Comparison of ENCODE assay signal across 10 cellular contexts in the genomic region with DNA sequence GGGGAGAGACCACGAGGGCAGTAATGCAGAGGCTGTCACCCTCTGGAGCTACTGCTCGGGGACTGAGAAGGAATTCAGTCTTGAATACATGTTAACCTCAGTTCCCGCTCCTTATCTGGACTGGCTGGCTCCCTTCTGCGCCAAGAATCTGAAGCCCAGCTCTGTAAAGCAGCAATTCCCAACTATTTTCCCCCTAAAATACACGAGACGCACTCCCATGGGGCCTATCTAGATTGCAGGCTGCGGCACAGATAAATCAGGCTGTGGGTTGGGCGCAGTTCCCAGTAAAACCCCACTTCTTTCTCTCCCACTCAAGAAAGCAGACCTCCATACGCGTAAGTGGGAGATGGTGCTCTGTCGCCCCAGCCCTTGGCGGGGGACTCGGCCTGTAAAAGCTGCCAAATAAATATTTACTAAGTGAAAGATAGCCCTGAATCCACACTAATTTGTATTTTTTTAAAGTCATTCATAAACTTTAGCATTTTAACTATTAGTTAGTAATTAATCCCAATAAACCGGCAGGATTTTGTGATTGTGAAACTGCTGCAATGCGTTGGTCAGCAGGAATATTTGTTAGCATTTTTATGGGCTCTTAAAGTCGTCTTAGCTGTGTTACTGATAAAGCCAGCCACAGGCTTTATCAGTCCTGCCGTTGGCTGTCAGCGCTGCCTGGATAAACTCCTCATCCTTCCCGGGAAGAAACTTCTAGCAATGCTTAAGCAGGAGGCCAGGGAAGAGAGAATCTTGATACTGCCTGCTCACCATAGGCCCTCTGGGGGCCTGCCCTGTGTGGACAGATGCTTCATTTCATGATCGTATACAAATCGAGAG. TPM values are rescaled to one million over a fixed set of nuclear protein-coding genes. Genes with fewer than 3 reads are reported as not detected.
A peak's percentile ranks its signal among the peaks of the same experiment; 100 is the strongest.
DNase-seq lines count a peak whose midpoint lies in the region; ATAC-seq and TF ChIP-seq lines count a peak whose summit lies in the region.
"Had no signal": no experiment of that assay in that cellular context is flagged by ENCODE, and none has a peak within 500 bp of the region (broad histone marks: within the 10 kb centered on the region; RNA-seq: fewer than 3 reads in every experiment).

No MANE protein-coding gene starts in this region.

- H3K4me3 ChIP-seq in Karpas-422 (ENCODE audit: low read length) = peak overlapping the region; percentile 67
- H3K4me3 ChIP-seq in lower lobe of right lung = peak overlapping the region; percentile 27
- H3K4me3 ChIP-seq in tibial nerve = peak overlapping the region in 1 of 4 donors; percentile 30

- H3K36me3 Mint-ChIP-seq in chondrocyte (ENCODE audit: low read depth) = peaks cover 2% of the 10 kb centered on the region

- H3K4me3 Mint-ChIP-seq in chondrocyte (ENCODE audit: unreplicated experiment) = no peak overlapping the region

- DNase-seq in Karpas-422 (no peak), chondrocyte (ENCODE audit: low spot score) (no peak), lower lobe of right lung (no peak), tibial nerve (ENCODE audit: low spot score in 2 of 2) (no peak), superior temporal gyrus (ENCODE audit: extremely low spot score) (no peak), NCI-H2227 (lab: John Stamatoyannopoulos, UW; ENCODE audit: unreplicated experiment) (no peak), RPMI8226 (no peak)
- DNase-seq: activated T-cell treated with anti-CD3 and anti-CD28 coated beads for 4 hours had no signal

- TF ChIP-seq EP300 in tibial nerve (IDR thresholded peaks at IDR 0.05) = no peak

- H3K9me3 Mint-ChIP-seq in chondrocyte (ENCODE audit: low read depth) = no peaks in the 10 kb centered on the region

- H3K27me3 Mint-ChIP-seq in chondrocyte (ENCODE audit: low read depth) = no peaks in the 10 kb centered on the region

- H4K20me1 ChIP-seq in Karpas-422 (ENCODE audit: insufficient read depth, low read depth, low read length) = no peaks in the 10 kb centered on the region

- no peaks in the 10 kb centered on the region for H3K36me3 ChIP-seq in Karpas-422 (ENCODE audit: insufficient read depth, low read length)
- H3K36me3 ChIP-seq in lower lobe of right lung = no peaks in the 10 kb centered on the region
- H3K36me3 ChIP-seq in tibial nerve = no peaks in the 10 kb centered on the region
- H3K36me3 ChIP-seq: neutrophil had no signal

- H3K4me1 Mint-ChIP-seq in chondrocyte (ENCODE audit: low read depth) = peaks cover 84% of the 10 kb centered on the region

- H3K9me3 ChIP-seq in Karpas-422 (ENCODE audit: low read length) (no peaks in the 10 kb centered on the region), lower lobe of right lung (no peaks in the 10 kb centered on the region), tibial nerve (no peaks in the 10 kb centered on the region)
- H3K9me3 ChIP-seq: neutrophil had no signal

- peak overlapping the region; percentile 63 for H3K9ac ChIP-seq in Karpas-422 (ENCODE audit: low read length)

- ATAC-seq in lower lobe of right lung (peak; percentile 57 to 62), GM21619 (IDR thresholded peaks at IDR 0.05; ENCODE audit: unreplicated experiment) (no peak)

- WGBS in tibial nerve, 2 donors = 55 to 60% methylated on average over 21 of the region's 21 CpGs

- H3K27me3 ChIP-seq in Karpas-422 (ENCODE audit: low read length) (no peaks in the 10 kb centered on the region), lower lobe of right lung (ENCODE audit: low read depth) (no peaks in the 10 kb centered on the region), tibial nerve (no peaks in the 10 kb centered on the region)

- H2AFZ ChIP-seq in Karpas-422 (ENCODE audit: low read length) = peak overlapping the region; percentile 44

- no peak for TF ChIP-seq POLR2A in tibial nerve (IDR thresholded peaks at IDR 0.05)

- peak overlapping the region; percentile 82 for H3K4me2 ChIP-seq in Karpas-422 (ENCODE audit: low read depth, low read length, poor library complexity, severe bottlenecking)

- H3K4me1 ChIP-seq in Karpas-422 (ENCODE audit: low read length) (peaks cover 42% of the 10 kb centered on the region), lower lobe of right lung (peaks cover 23% of the 10 kb centered on the region), tibial nerve (peaks cover 0 to 34% (median 8%) of the 10 kb centered on the region in 4 donors)

- TF ChIP-seq CTCF in chondrocyte (IDR thresholded peaks at IDR 0.05) (no peak), lower lobe of right lung (IDR thresholded peaks at IDR 0.05) (no peak), tibial nerve (IDR thresholded peaks at IDR 0.05) (no peak)

- H3K79me2 ChIP-seq in Karpas-422 (ENCODE audit: low read length) = no peaks in the 10 kb centered on the region

- no peaks in the 10 kb centered on the region for H3K9me2 ChIP-seq in Karpas-422 (replicated peaks; ENCODE audit: insufficient read depth, low read length)

- H3K27ac Mint-ChIP-seq in chondrocyte (ENCODE audit: unreplicated experiment) = peak overlapping the region; percentile 92

- H3K27ac ChIP-seq in Karpas-422 (ENCODE audit: low read length) = peak overlapping the region; percentile 74
- H3K27ac ChIP-seq in lower lobe of right lung = peak overlapping the region; percentile 47
- H3K27ac ChIP-seq in tibial nerve = peak overlapping the region in 3 of 4 donors; percentile 37 to 65 (median 61)
- H3K27ac ChIP-seq: neutrophil had no signal

- intact Hi-C loops in lower lobe of right lung (cut with DNase I) = no loop called here

RNA-seq across cellular contexts. Expression of gene FBXL14, which starts 17.8 kb away (rescaled TPM):
- total RNA-seq in Karpas-422 (2014; rRNA removed; shearing (Covaris generic); ENCODE audit: low replicate concordance) = 29.0 and 62.5 TPM in 2 replicates
- 6.1 to 6.4 TPM (median 6.3 TPM) in 3 replicates for total RNA-seq in chondrocyte
- 16.6 TPM for total RNA-seq in lower lobe of right lung
- 10 to 100 TPM; 11.7 to 21.4 (median 17.3) TPM for total RNA-seq in tibial nerve

RNA-seq across cellular contexts. Expression of gene WNT5B, which starts 52.4 kb away (rescaled TPM):
- total RNA-seq in Karpas-422 (2014; rRNA removed; shearing (Covaris generic); ENCODE audit: low replicate concordance) = not detected in 2 replicates
- 68.0 to 160 TPM (median 74.4 TPM) in 3 replicates for total RNA-seq in chondrocyte
- 6.1 TPM for total RNA-seq in lower lobe of right lung
- 10 to 100 TPM; 11.7 to 34.1 (median 17.6) TPM for total RNA-seq in tibial nerve
